13 cellular contexts compared by ENCODE assay signal in the genomic region with DNA sequence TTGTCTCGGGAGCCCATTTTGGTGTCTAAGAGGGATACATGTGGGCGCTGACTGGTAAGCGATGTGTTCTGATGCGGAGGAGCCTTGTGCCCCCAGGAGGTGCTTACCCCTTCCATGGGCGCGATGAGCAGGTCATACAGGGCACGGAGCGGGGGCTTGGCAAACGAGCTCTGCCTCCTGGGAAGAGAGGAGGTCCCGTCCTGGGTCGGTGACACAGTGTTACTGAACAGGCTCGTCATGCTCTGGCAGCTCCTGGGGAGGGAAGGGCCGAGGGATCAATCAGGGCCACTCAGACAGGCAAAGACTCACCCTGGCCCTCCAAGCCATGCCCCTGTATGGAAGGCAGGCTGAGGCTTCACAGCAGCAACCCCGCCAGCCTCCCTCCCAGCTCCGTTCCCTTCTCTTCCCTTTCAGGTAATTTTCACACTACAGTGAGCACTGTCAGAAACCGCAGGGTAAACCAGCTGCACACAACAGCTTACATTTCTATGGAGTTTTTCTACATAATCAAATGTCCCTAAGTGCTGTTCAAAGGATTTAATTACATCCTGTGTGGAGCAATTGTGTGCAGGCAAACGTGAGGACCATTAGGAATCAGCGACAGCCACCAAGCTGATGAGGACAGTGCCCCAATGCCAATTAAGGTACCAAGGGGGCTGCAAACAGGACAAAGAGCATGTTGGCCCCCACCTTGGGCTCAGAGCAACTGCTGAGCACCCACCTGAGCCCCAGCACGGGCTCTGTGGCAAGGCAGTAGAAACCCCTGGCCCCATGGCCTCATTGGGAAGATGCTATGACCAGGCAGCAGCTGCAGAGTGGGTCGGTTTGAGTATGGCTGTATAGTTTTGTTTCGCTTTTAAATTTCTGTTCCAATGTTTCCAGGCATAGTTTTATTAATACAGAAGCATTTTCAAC.
DNase-seq lines count a peak whose midpoint lies in the region; ATAC-seq and TF ChIP-seq lines count a peak whose summit lies in the region.
"Had no signal": no experiment of that assay in that cellular context is flagged by ENCODE, and none has a peak within 500 bp of the region (broad histone marks: within the 10 kb centered on the region; RNA-seq: fewer than 3 reads in every experiment).

No MANE protein-coding gene starts in this region.

- peak overlapping the region; percentile 60 for H3K9ac ChIP-seq in neural cell (ENCODE audit: low read length)

- H3K27ac ChIP-seq in RWPE2 (ENCODE audit: poor library complexity, severe bottlenecking) (no peak overlapping the region), neural cell (ENCODE audit: low read length) (peak overlapping the region; percentile 92)
- H3K27ac ChIP-seq: gastrocnemius medialis, PC-9, VCaP had no signal

- peak; percentile 53 for DNase-seq in DMS153 (lab: John Stamatoyannopoulos, UW)
- DNase-seq in NCI-H1417 treated with DMSO at 0.1 percent for 48 hours (lab: John Stamatoyannopoulos, UW) = peak; percentile 40
- DNase-seq in RWPE2 (ENCODE audit: low spot score) = peak; percentile 29
- no peak for DNase-seq in stimulated activated naive CD8-positive, alpha-beta T cell treated with anti-CD3 and anti-CD28 coated beads, Interleukin-15, Interleukin-2, amounts not matched to agents 100 U/mL and 50 U/mL, for 24 hours
- no peak for DNase-seq in activated T-cell treated with anti-CD3 and anti-CD28 coated beads, Interleukin-2, amount 50 U/mL, for 4 hours
- DNase-seq: DMS53; PC-9; stimulated activated CD4-positive, alpha-beta T cell treated with anti-CD3 and anti-CD28 coated beads, Interleukin-15, amount 100 ng/mL, for 24 hours had no signal

- H3K27me3 Mint-ChIP-seq in activated T-cell treated with anti-CD3 and anti-CD28 coated beads, Interleukin-2, amount 50 U/mL, for 4 hours (ENCODE audit: low read depth) = no peaks in the 10 kb centered on the region

- no peaks in the 10 kb centered on the region for H3K9me3 Mint-ChIP-seq in activated T-cell treated with anti-CD3 and anti-CD28 coated beads, Interleukin-2, amount 50 U/mL, for 4 hours

- H3K27me3 ChIP-seq in RWPE2 (ENCODE audit: insufficient read depth, poor library complexity, severe bottlenecking) (no peaks in the 10 kb centered on the region), neural cell (ENCODE audit: insufficient read depth, low read depth, low read length) (no peaks in the 10 kb centered on the region)
- H3K27me3 ChIP-seq: gastrocnemius medialis had no signal

- peak overlapping the region; percentile 36 for H3K4me2 ChIP-seq in neural cell (ENCODE audit: low read length)
- H3K4me2 ChIP-seq: PC-9 had no signal

- H3K4me1 ChIP-seq in RWPE2 (ENCODE audit: insufficient read depth, poor library complexity, severe bottlenecking) = no peaks in the 10 kb centered on the region

- no peak overlapping the region for H3K4me3 Mint-ChIP-seq in activated T-cell treated with anti-CD3 and anti-CD28 coated beads, Interleukin-2, amount 50 U/mL, for 4 hours

- no peak for TF ChIP-seq EP300 in neural cell (conservative IDR thresholded peaks at IDR 0.05; ENCODE audit: poor library complexity, severe bottlenecking)

- H3K36me3 Mint-ChIP-seq in activated T-cell treated with anti-CD3 and anti-CD28 coated beads, Interleukin-2, amount 50 U/mL, for 4 hours (ENCODE audit: insufficient read depth) = no peaks in the 10 kb centered on the region

- H3K4me1 Mint-ChIP-seq in activated T-cell treated with anti-CD3 and anti-CD28 coated beads, Interleukin-2, amount 50 U/mL, for 4 hours (ENCODE audit: low read depth) = no peaks in the 10 kb centered on the region

- TF ChIP-seq RAD21 in neural cell (conservative IDR thresholded peaks at IDR 0.05) = no peak

- H3K36me3 ChIP-seq in RWPE2 (ENCODE audit: low read depth) (no peaks in the 10 kb centered on the region), neural cell (ENCODE audit: insufficient read depth, low read length) (peaks cover 3% of the 10 kb centered on the region)
- H3K36me3 ChIP-seq: gastrocnemius medialis had no signal

- H3F3A ChIP-seq in neural cell (ENCODE audit: insufficient read depth, low read length, poor library complexity, severe bottlenecking) = peaks cover 9% of the 10 kb centered on the region

- no peaks in the 10 kb centered on the region for H3K79me2 ChIP-seq in neural cell (replicated peaks; ENCODE audit: insufficient read depth, low read length)

- ATAC-seq in RWPE2 (ENCODE audit: low read depth) = no peak
- ATAC-seq in stimulated activated naive CD8-positive, alpha-beta T cell treated with anti-CD3 and anti-CD28 coated beads, Interleukin-15, Interleukin-2, amounts not matched to agents 100 U/mL and 50 U/mL, for 24 hours = no peak
- ATAC-seq in HG03460 (IDR thresholded peaks at IDR 0.05; ENCODE audit: unreplicated experiment) = no peak
- no peak for ATAC-seq in activated T-cell treated with anti-CD3 and anti-CD28 coated beads, Interleukin-2, amount 50 U/mL, for 4 hours
- no peak for ATAC-seq in HG03469 (IDR thresholded peaks at IDR 0.05; ENCODE audit: unreplicated experiment)
- ATAC-seq: gastrocnemius medialis had no signal

- H3K4me3 ChIP-seq in RWPE2 (ENCODE audit: severe bottlenecking) = no peak overlapping the region
- peak overlapping the region; percentile 45 for H3K4me3 ChIP-seq in neural cell (ENCODE audit: low read length)
- H3K4me3 ChIP-seq: gastrocnemius medialis, PC-9 had no signal

- H3K9me2 ChIP-seq in neural cell (ENCODE audit: insufficient read depth, low read length) = no peaks in the 10 kb centered on the region

- TF ChIP-seq CTCF in RWPE2 (IDR thresholded peaks at IDR 0.05; ENCODE audit: poor library complexity, severe bottlenecking) = no peak
- TF ChIP-seq CTCF in neural cell (IDR thresholded peaks at IDR 0.05; ENCODE audit: poor library complexity, severe bottlenecking) = no peak

- H3K9me3 ChIP-seq in RWPE2 (ENCODE audit: severe bottlenecking) = no peaks in the 10 kb centered on the region
- no peaks in the 10 kb centered on the region for H3K9me3 ChIP-seq in neural cell (ENCODE audit: low read length)
- H3K9me3 ChIP-seq: gastrocnemius medialis had no signal

- no peaks in the 10 kb centered on the region for H4K20me1 ChIP-seq in neural cell (ENCODE audit: insufficient read depth)

- H2AFZ ChIP-seq in neural cell (ENCODE audit: low read depth, low read length) = no peak overlapping the region
- H2AFZ ChIP-seq: PC-9 had no signal

TF ChIP-seq in neural cell, 6 proteins besides CTCF, POLR2A, EP300 and RAD21:
- TF ChIP-seq, protein P1, sequence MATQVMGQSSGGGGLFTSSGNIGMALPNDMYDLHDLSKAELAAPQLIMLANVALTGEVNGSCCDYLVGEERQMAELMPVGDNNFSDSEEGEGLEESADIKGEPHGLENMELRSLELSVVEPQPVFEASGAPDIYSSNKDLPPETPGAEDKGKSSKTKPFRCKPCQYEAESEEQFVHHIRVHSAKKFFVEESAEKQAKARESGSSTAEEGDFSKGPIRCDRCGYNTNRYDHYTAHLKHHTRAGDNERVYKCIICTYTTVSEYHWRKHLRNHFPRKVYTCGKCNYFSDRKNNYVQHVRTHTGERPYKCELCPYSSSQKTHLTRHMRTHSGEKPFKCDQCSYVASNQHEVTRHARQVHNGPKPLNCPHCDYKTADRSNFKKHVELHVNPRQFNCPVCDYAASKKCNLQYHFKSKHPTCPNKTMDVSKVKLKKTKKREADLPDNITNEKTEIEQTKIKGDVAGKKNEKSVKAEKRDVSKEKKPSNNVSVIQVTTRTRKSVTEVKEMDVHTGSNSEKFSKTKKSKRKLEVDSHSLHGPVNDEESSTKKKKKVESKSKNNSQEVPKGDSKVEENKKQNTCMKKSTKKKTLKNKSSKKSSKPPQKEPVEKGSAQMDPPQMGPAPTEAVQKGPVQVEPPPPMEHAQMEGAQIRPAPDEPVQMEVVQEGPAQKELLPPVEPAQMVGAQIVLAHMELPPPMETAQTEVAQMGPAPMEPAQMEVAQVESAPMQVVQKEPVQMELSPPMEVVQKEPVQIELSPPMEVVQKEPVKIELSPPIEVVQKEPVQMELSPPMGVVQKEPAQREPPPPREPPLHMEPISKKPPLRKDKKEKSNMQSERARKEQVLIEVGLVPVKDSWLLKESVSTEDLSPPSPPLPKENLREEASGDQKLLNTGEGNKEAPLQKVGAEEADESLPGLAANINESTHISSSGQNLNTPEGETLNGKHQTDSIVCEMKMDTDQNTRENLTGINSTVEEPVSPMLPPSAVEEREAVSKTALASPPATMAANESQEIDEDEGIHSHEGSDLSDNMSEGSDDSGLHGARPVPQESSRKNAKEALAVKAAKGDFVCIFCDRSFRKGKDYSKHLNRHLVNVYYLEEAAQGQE (IDR thresholded peaks at IDR 0.05; ENCODE audit: borderline replicate concordance) = no peak
- no peak for TF ChIP-seq EZH2 (IDR thresholded peaks at IDR 0.05; ENCODE audit: borderline replicate concordance, insufficient read depth, low read length, poor library complexity, severe bottlenecking)

Comparison
In these comparisons a context has a peak if more than half of its experiments do, and no peak if none do; other contexts are left out.
1. DNase-seq: peak in DMS153 (single experiment), NCI-H1417 treated with DMSO at 0.1 percent for 48 hours (single experiment) and RWPE2 (single experiment); none in stimulated activated naive CD8-positive, alpha-beta T cell treated with anti-CD3 and anti-CD28 coated beads, Interleukin-15, Interleukin-2, amounts not matched to agents 100 U/mL and 50 U/mL, for 24 hours (single experiment) and activated T-cell treated with anti-CD3 and anti-CD28 coated beads, Interleukin-2, amount 50 U/mL, for 4 hours (single experiment).